In the genomic region with DNA sequence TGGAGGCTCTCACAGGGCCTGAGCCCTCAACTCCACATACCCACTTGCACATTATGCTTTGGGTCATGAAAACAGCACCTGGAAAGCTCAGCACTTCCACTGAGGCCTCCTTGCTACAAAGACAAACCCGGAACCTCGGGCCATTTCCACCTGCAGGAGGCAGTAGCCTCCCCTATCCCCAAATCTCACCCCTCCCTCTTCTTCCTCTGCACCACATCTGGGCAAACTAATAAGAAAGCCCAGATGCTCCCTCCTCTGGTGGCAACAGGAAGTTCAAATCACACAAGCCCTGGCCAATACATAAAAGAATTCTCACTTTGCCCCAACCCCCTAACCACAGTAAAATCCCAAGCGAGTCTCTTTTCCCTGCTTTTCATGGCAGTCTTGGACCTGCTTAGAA, we compare ENCODE assay signal across 8 cellular contexts.
DNase-seq lines count a peak whose midpoint lies in the region; ATAC-seq and TF ChIP-seq lines count a peak whose summit lies in the region.

No MANE protein-coding gene starts in this region.

- DNase-seq in A172 (ENCODE audit: low spot score) (peak; percentile 27), myocyte (ENCODE audit: low read depth) (peak; percentile 37), NCI-H146 treated with DMSO at 0.1 percent for 48 hours (lab: John Stamatoyannopoulos, UW; ENCODE audit: unreplicated experiment) (no peak), Peyer's patch (no peak)

- ATAC-seq in GM18861 (IDR thresholded peaks at IDR 0.05; ENCODE audit: unreplicated experiment) (peak; percentile 77), HG03175 (IDR thresholded peaks at IDR 0.05; ENCODE audit: unreplicated experiment) (peak; percentile 76), HG02938 (IDR thresholded peaks at IDR 0.05; ENCODE audit: unreplicated experiment) (no peak)

- no peaks in the 10 kb centered on the region for H3K9me3 ChIP-seq in Peyer's patch

- no peaks in the 10 kb centered on the region for H3K36me3 ChIP-seq in Peyer's patch

- no peaks in the 10 kb centered on the region for H3K27me3 ChIP-seq in Peyer's patch

- no peaks in the 10 kb centered on the region for H3K4me1 ChIP-seq in Peyer's patch

- no peak overlapping the region for H3K4me3 ChIP-seq in Peyer's patch

- H3K27ac ChIP-seq in VCaP, result no peak overlapping the region
- no peak overlapping the region for H3K27ac ChIP-seq in Peyer's patch

- no peak for TF ChIP-seq POLR2A in Peyer's patch (IDR thresholded peaks at IDR 0.05)

- TF ChIP-seq CTCF in VCaP (conservative IDR thresholded peaks at IDR 0.05) (peak; percentile 64), Peyer's patch (IDR thresholded peaks at IDR 0.05) (no peak)

Comparison
In these comparisons a context has a peak if more than half of its experiments do, and no peak if none do; other contexts are left out.
1. DNase-seq: peak in A172 (single experiment) and myocyte (single experiment); none in NCI-H146 treated with DMSO at 0.1 percent for 48 hours (single experiment) and Peyer's patch (0 of 3).